ENCODE assay signal across 12 cellular contexts in genomic region chr5:175246242-175246891, GRCh38.
A peak's percentile ranks its signal among the peaks of the same experiment; 100 is the strongest.
DNase-seq lines count a peak whose midpoint lies in the region; TF ChIP-seq lines count a peak whose summit lies in the region.
"Had no signal": no experiment of that assay in that cellular context is flagged by ENCODE, and none has a peak within 500 bp of the region (broad histone marks: within the 10 kb centered on the region; RNA-seq: fewer than 3 reads in every experiment).

No MANE protein-coding gene starts in this region.

- intact Hi-C loops in head of caudate nucleus (cut with DNase I) (no loop called here), stomach (cut with DNase I; ENCODE audit: low total_unique reads) (no loop called here)

- DNase-seq in activated T-cell treated with anti-CD3 and anti-CD28 coated beads for 48 hours (ENCODE audit: low read depth) (peak; percentile 28), activated T-cell treated with anti-CD3 and anti-CD28 coated beads for 4 hours (no peak), head of caudate nucleus (peak in 22 of 42 donors; percentile 10 to 73 (median 40)), stromal cell of bone marrow (ENCODE audit: low read depth) (peak; percentile 99), NCI-H1436 treated with DMSO at 0.1 percent for 48 hours (lab: John Stamatoyannopoulos, UW) (no peak), stomach (no peak), GDM1 (lab: John Stamatoyannopoulos, UW) (no peak)
- DNase-seq in activated CD4-positive, alpha-beta memory T cell treated with anti-CD3 and anti-CD28 coated beads, Interleukin-2, amount 10 ng/mL, durations not matched to agents 7 days and 5 days: peak; percentile 25
- DNase-seq: CD8-positive, alpha-beta memory T cell; naive B cell; stimulated activated naive B cell treated with anti-CD40 and anti-IgM and Interleukin-4, amounts not matched to agents 10 μg/mL and 1 μg/mL and 100 μg/mL, for 72 hours had no signal

- no peak overlapping the region for H3K27ac Mint-ChIP-seq in activated CD4-positive, alpha-beta memory T cell treated with anti-CD3 and anti-CD28 coated beads, Interleukin-2, amount 10 ng/mL, durations not matched to agents 7 days and 5 days
- H3K27ac Mint-ChIP-seq: CD8-positive, alpha-beta memory T cell; dendritic cell treated with granulocyte-macrophage colony-stimulating factor and Interleukin-4, amounts not matched to agents 40 ng/mL and 50 ng/mL, for 4 days; stimulated activated naive B cell treated with anti-CD40 and anti-IgM and Interleukin-4, amounts not matched to agents 10 μg/mL and 1 μg/mL and 100 μg/mL, for 72 hours had no signal

- peaks cover 10% of the 10 kb centered on the region for H3K27me3 Mint-ChIP-seq in activated CD4-positive, alpha-beta memory T cell treated with anti-CD3 and anti-CD28 coated beads, Interleukin-2, amount 10 ng/mL, durations not matched to agents 7 days and 5 days

- peak overlapping the region in 2 of 5 donors; percentile 43 to 67 for H3K27ac ChIP-seq in stomach

- CTCF ChIA-PET in activated CD4-positive, alpha-beta memory T cell treated with anti-CD3 and anti-CD28 coated beads, Interleukin-2, amount 10 ng/mL, durations not matched to agents 7 days and 5 days (lab: Charles Lee): no interaction called here

- TF ChIP-seq CTCF in stomach (IDR thresholded peaks at IDR 0.05): no peak

- H3K4me3 ChIP-seq in stomach: no peak overlapping the region

- no peak for TF ChIP-seq EP300 in stomach (IDR thresholded peaks at IDR 0.05)

- TF ChIP-seq POLR2A in stomach (IDR thresholded peaks at IDR 0.05): no peak

- peaks cover 0 to 12% (median 4%) of the 10 kb centered on the region in 4 donors for H3K4me1 ChIP-seq in stomach

- WGBS in stomach, 5 donors: 48 to 66% (median 58%) methylated on average over 8 of the region's 8 CpGs

- H3K9me3 ChIP-seq in stomach: no peaks in the 10 kb centered on the region

- no peaks in the 10 kb centered on the region for H3K27me3 ChIP-seq in stomach

- H3K36me3 Mint-ChIP-seq in activated CD4-positive, alpha-beta memory T cell treated with anti-CD3 and anti-CD28 coated beads, Interleukin-2, amount 10 ng/mL, durations not matched to agents 7 days and 5 days (ENCODE audit: low read depth): no peaks in the 10 kb centered on the region
- H3K36me3 Mint-ChIP-seq: CD8-positive, alpha-beta memory T cell; naive B cell; stimulated activated naive B cell treated with anti-CD40 and anti-IgM and Interleukin-4, amounts not matched to agents 10 μg/mL and 1 μg/mL and 100 μg/mL, for 72 hours had no signal

- POLR2A ChIA-PET in activated CD4-positive, alpha-beta memory T cell treated with anti-CD3 and anti-CD28 coated beads, Interleukin-2, amount 10 ng/mL, durations not matched to agents 7 days and 5 days (lab: Charles Lee): no interaction called here

- no peak overlapping the region for H3K4me3 Mint-ChIP-seq in activated CD4-positive, alpha-beta memory T cell treated with anti-CD3 and anti-CD28 coated beads, Interleukin-2, amount 10 ng/mL, durations not matched to agents 7 days and 5 days
- H3K4me3 Mint-ChIP-seq: CD8-positive, alpha-beta memory T cell; dendritic cell treated with granulocyte-macrophage colony-stimulating factor and Interleukin-4, amounts not matched to agents 40 ng/mL and 50 ng/mL, for 4 days; naive B cell; stimulated activated naive B cell treated with anti-CD40 and anti-IgM and Interleukin-4, amounts not matched to agents 10 μg/mL and 1 μg/mL and 100 μg/mL, for 72 hours had no signal

- no peaks in the 10 kb centered on the region for H3K36me3 ChIP-seq in stomach

- H3K4me1 Mint-ChIP-seq in activated CD4-positive, alpha-beta memory T cell treated with anti-CD3 and anti-CD28 coated beads, Interleukin-2, amount 10 ng/mL, durations not matched to agents 7 days and 5 days: peaks cover 20% of the 10 kb centered on the region
- H3K4me1 Mint-ChIP-seq: CD8-positive, alpha-beta memory T cell; naive B cell; stimulated activated naive B cell treated with anti-CD40 and anti-IgM and Interleukin-4, amounts not matched to agents 10 μg/mL and 1 μg/mL and 100 μg/mL, for 72 hours had no signal

- no peaks in the 10 kb centered on the region for H3K9me3 Mint-ChIP-seq in activated CD4-positive, alpha-beta memory T cell treated with anti-CD3 and anti-CD28 coated beads, Interleukin-2, amount 10 ng/mL, durations not matched to agents 7 days and 5 days
- H3K9me3 Mint-ChIP-seq: CD8-positive, alpha-beta memory T cell; dendritic cell treated with granulocyte-macrophage colony-stimulating factor and Interleukin-4, amounts not matched to agents 40 ng/mL and 50 ng/mL, for 4 days had no signal

Comparison
In these comparisons a context has a peak if more than half of its experiments do, and no peak if none do; other contexts are left out.
1. DNase-seq: peak in activated T-cell treated with anti-CD3 and anti-CD28 coated beads for 48 hours (single experiment), activated CD4-positive, alpha-beta memory T cell treated with anti-CD3 and anti-CD28 coated beads, Interleukin-2, amount 10 ng/mL, durations not matched to agents 7 days and 5 days (single experiment), head of caudate nucleus (22 of 42) and stromal cell of bone marrow (single experiment); none in activated T-cell treated with anti-CD3 and anti-CD28 coated beads for 4 hours (single experiment), NCI-H1436 treated with DMSO at 0.1 percent for 48 hours (single experiment), stomach (single experiment) and GDM1 (single experiment).